In genomic region chr6:17394192-17394611, GRCh38 we compare ENCODE assay signal across 9 cellular contexts. TPM values are rescaled to one million over a fixed set of nuclear protein-coding genes. Genes with fewer than 3 reads are reported as not detected.
DNase-seq lines count a peak whose midpoint lies in the region; ATAC-seq and TF ChIP-seq lines count a peak whose summit lies in the region.
"Had no signal": no experiment of that assay in that cellular context is flagged by ENCODE, and none has a peak within 500 bp of the region (broad histone marks: within the 10 kb centered on the region; RNA-seq: fewer than 3 reads in every experiment).

No MANE protein-coding gene starts in this region.

- peaks cover 2% of the 10 kb centered on the region for H3K4me1 ChIP-seq in skeletal muscle satellite cell (ENCODE audit: control insufficient read depth, insufficient read depth, low read length)

- H3K36me3 ChIP-seq in brain microvascular endothelial cell (replicated peaks) (no peaks in the 10 kb centered on the region), skeletal muscle satellite cell (ENCODE audit: insufficient read depth, low read length) (no peaks in the 10 kb centered on the region)

- in situ Hi-C loops in brain microvascular endothelial cell (cut with HindIII; ENCODE audit: low pct_ligation_motif_present, low sequenced_read_pairs) = no loop called here

- DNase-seq in NCI-H146 (lab: John Stamatoyannopoulos, UW) = peak; percentile 20
- DNase-seq in NCI-H146 treated with DMSO at 0.1 percent for 48 hours (lab: John Stamatoyannopoulos, UW; ENCODE audit: unreplicated experiment) = no peak
- peak; percentile 6 to 62 for DNase-seq in NCI-H526 (lab: John Stamatoyannopoulos, UW)
- DNase-seq in brain microvascular endothelial cell = peak; percentile 65
- DNase-seq in iPS-NIHi11 (ENCODE audit: low spot score) = peak; percentile 73

- H3K4me2 ChIP-seq in skeletal muscle satellite cell (ENCODE audit: low read length) = peak overlapping the region; percentile 80

- H3K27ac ChIP-seq in brain microvascular endothelial cell = peak overlapping the region; percentile 63

- no peaks in the 10 kb centered on the region for H3K27me3 ChIP-seq in brain microvascular endothelial cell (replicated peaks)
- no peaks in the 10 kb centered on the region for H3K27me3 ChIP-seq in skeletal muscle satellite cell (ENCODE audit: control insufficient read depth, insufficient read depth, low read length)

- no peak for TF ChIP-seq CTCF in brain microvascular endothelial cell (IDR thresholded peaks at IDR 0.05; ENCODE audit: low read depth, low read length, missing control alignments)

- ATAC-seq in HG03097 (IDR thresholded peaks at IDR 0.05; ENCODE audit: low FRiP score, unreplicated experiment) = no peak
- ATAC-seq in activated CD4-positive, CD25-positive, alpha-beta regulatory T cell treated with anti-CD3 and anti-CD28 coated beads, Interleukin-2, amount 50 U/mL, for 24 hours = no peak

- no peaks in the 10 kb centered on the region for H3K9me3 ChIP-seq in skeletal muscle satellite cell (replicated peaks; ENCODE audit: low read length)

- H3K9ac ChIP-seq in skeletal muscle satellite cell (ENCODE audit: low read depth, low read length) = peak overlapping the region; percentile 70

- peak overlapping the region; percentile 71 for H3K4me3 ChIP-seq in brain microvascular endothelial cell (ENCODE audit: low read depth, low read length)
- H3K4me3 ChIP-seq in skeletal muscle satellite cell (ENCODE audit: low read length) = peak overlapping the region; percentile 80

RNA-seq across cellular contexts. Expression of gene CAP2, which starts 0.8 kb away (rescaled TPM):
- 0.51 and 4.8 TPM in 2 replicates for total RNA-seq in skeletal muscle satellite cell (2012; rRNA removed)
- total RNA-seq: activated naive CD4-positive, alpha-beta T cell treated with anti-CD3 and anti-CD28 coated beads, Interleukin-2, amount 50 U/mL, for 72 hours had no signal
